3 cellular contexts compared by ENCODE assay signal in the genomic region with DNA sequence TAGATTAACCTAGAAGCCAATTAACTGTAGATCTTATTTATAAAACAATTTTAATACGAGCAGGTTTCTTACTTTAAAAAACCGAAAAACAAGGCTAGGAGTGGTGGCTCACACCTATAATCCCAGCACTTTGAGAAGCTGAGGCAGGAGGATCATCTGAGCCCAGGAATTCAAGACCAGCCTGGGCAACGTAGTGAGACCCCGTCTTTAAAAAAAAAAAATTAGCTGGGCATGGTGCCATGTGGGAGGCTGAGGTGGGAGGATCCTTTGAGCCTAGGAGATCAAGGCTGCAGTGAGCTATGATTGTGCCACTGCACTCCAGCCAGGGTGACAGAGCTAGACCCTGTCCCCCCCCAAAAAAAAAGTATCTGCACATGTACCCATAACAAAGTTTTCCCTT.
TF ChIP-seq lines count a peak whose summit lies in the region.

No MANE protein-coding gene starts in this region.

TF ChIP-seq in HEK293, 187 proteins besides CTCF, POLR2A, EP300 and RAD21:
- TF ChIP-seq ZNF202 (tag by site-specific recombination; IDR thresholded peaks at IDR 0.05; ENCODE audit: borderline replicate concordance) (no peak), ZNF548 (tag by site-specific recombination; IDR thresholded peaks at IDR 0.05) (no peak), ZNF121 (tag by site-specific recombination; IDR thresholded peaks at IDR 0.05) (peak; percentile 69), PBX3 (CRISPR knock-in tag; IDR thresholded peaks at IDR 0.05) (no peak), ZNF843 (tag by site-specific recombination; IDR thresholded peaks at IDR 0.05) (no peak), ZNF37A (tag by site-specific recombination; IDR thresholded peaks at IDR 0.05) (no peak), SP3 (tag by site-specific recombination; IDR thresholded peaks at IDR 0.05) (no peak)

TF ChIP-seq in WTC11, 78 proteins besides CTCF, POLR2A, EP300 and RAD21:
- TF ChIP-seq TCF7 (CRISPR knock-in tag; IDR thresholded peaks at IDR 0.05; ENCODE audit: low read depth), result no peak
- TF ChIP-seq ZNF263 (CRISPR knock-in tag; IDR thresholded peaks at IDR 0.05; ENCODE audit: low read depth), result no peak
- peak; percentile 70; the same call in 1 of the 2 replicates for TF ChIP-seq ZNF121 (CRISPR knock-in tag; IDR thresholded peaks at IDR 0.05)
TF ChIP-seq in WTC11: peak in this region for 1.

TF ChIP-seq in K562, 482 proteins besides CTCF, POLR2A, EP300 and RAD21:
- TF ChIP-seq ZNF121 (CRISPR knock-in tag; conservative IDR thresholded peaks at IDR 0.05), result peak; percentile 80
- TF ChIP-seq CHCHD3 (CRISPR knock-in tag; IDR thresholded peaks at IDR 0.05), result no peak
- TF ChIP-seq HLTF (IDR thresholded peaks at IDR 0.05), result no peak
- TF ChIP-seq DDX20 (tag; IDR thresholded peaks at IDR 0.05; ENCODE audit: low read depth), result no peak
- TF ChIP-seq POU5F1 (IDR thresholded peaks at IDR 0.05; ENCODE audit: borderline replicate concordance, low read depth, low read length, partially characterized antibody), result no peak
- no peak for TF ChIP-seq E4F1 (CRISPR knock-in tag; IDR thresholded peaks at IDR 0.05; ENCODE audit: borderline replicate concordance)
- TF ChIP-seq PPARD (CRISPR knock-in tag; IDR thresholded peaks at IDR 0.05), result no peak
